In genomic region chr7:91293136-91293535, GRCh38 we compare ENCODE assay signal across 21 cellular contexts. TPM values are rescaled to one million over a fixed set of nuclear protein-coding genes. Genes with fewer than 3 reads are reported as not detected.
"Had no signal": no experiment of that assay in that cellular context is flagged by ENCODE, and none has a peak within 500 bp of the region (broad histone marks: within the 10 kb centered on the region; RNA-seq: fewer than 3 reads in every experiment).

No MANE protein-coding gene starts in this region.

- H3K4me3 Mint-ChIP-seq: activated CD8-positive, alpha-beta T cell treated with anti-CD3 and anti-CD28 coated beads, Interleukin-2, amount 10 ng/mL, durations not matched to agents 7 days and 5 days; activated naive CD4-positive, alpha-beta T cell treated with anti-CD3 and anti-CD28 coated beads, Interleukin-2, amount 50 U/mL, for 24 hours; activated T-helper 1 cell treated with anti-CD3 and anti-CD28 coated beads, Interleukin-12 subunit alpha, Interleukin-12 subunit beta, Interleukin-2, Interleukin-4 antibody, amounts not matched to agents 30 ng/mL and 10 ng/mL and 1 ng/mL, durations not matched to agents 14 hours and 24 hours and 36 hours; naive thymus-derived CD8-positive, alpha-beta T cell; stimulated activated naive B cell treated with anti-CD40 and anti-IgM and Interleukin-4, amounts not matched to agents 10 μg/mL and 1 μg/mL and 100 μg/mL, for 72 hours had no signal

- H3K4me3 ChIP-seq: body of pancreas, cardiac muscle cell, heart right ventricle, left lung, lung, transverse colon, uterus had no signal

- H3K27ac Mint-ChIP-seq: activated CD8-positive, alpha-beta T cell treated with anti-CD3 and anti-CD28 coated beads, Interleukin-2, amount 10 ng/mL, durations not matched to agents 7 days and 5 days; activated naive CD4-positive, alpha-beta T cell treated with anti-CD3 and anti-CD28 coated beads, Interleukin-2, amount 50 U/mL, for 24 hours; activated T-helper 1 cell treated with anti-CD3 and anti-CD28 coated beads, Interleukin-12 subunit alpha, Interleukin-12 subunit beta, Interleukin-2, Interleukin-4 antibody, amounts not matched to agents 30 ng/mL and 10 ng/mL and 1 ng/mL, durations not matched to agents 14 hours and 24 hours and 36 hours; naive thymus-derived CD8-positive, alpha-beta T cell; progenitor cell of endocrine pancreas; stimulated activated naive B cell treated with anti-CD40 and anti-IgM and Interleukin-4, amounts not matched to agents 10 μg/mL and 1 μg/mL and 100 μg/mL, for 72 hours had no signal

- H3K36me3 Mint-ChIP-seq: activated naive CD4-positive, alpha-beta T cell treated with anti-CD3 and anti-CD28 coated beads, Interleukin-2, amount 50 U/mL, for 24 hours; naive thymus-derived CD8-positive, alpha-beta T cell; stimulated activated naive B cell treated with anti-CD40 and anti-IgM and Interleukin-4, amounts not matched to agents 10 μg/mL and 1 μg/mL and 100 μg/mL, for 72 hours had no signal

- H3K27ac ChIP-seq: cardiac muscle cell, heart right ventricle, left lung, transverse colon, uterus had no signal

- H3K9me3 Mint-ChIP-seq: activated naive CD4-positive, alpha-beta T cell treated with anti-CD3 and anti-CD28 coated beads, Interleukin-2, amount 50 U/mL, for 24 hours; activated T-helper 1 cell treated with anti-CD3 and anti-CD28 coated beads, Interleukin-12 subunit alpha, Interleukin-12 subunit beta, Interleukin-2, Interleukin-4 antibody, amounts not matched to agents 30 ng/mL and 10 ng/mL and 1 ng/mL, durations not matched to agents 14 hours and 24 hours and 36 hours; naive thymus-derived CD8-positive, alpha-beta T cell; stimulated activated naive B cell treated with anti-CD40 and anti-IgM and Interleukin-4, amounts not matched to agents 10 μg/mL and 1 μg/mL and 100 μg/mL, for 72 hours had no signal

- H3K27me3 Mint-ChIP-seq: progenitor cell of endocrine pancreas had no signal

- H3K4me1 Mint-ChIP-seq: activated naive CD4-positive, alpha-beta T cell treated with anti-CD3 and anti-CD28 coated beads, Interleukin-2, amount 50 U/mL, for 24 hours; naive thymus-derived CD8-positive, alpha-beta T cell; stimulated activated naive B cell treated with anti-CD40 and anti-IgM and Interleukin-4, amounts not matched to agents 10 μg/mL and 1 μg/mL and 100 μg/mL, for 72 hours had no signal

- ATAC-seq: activated CD8-positive, alpha-beta T cell treated with anti-CD3 and anti-CD28 coated beads, Interleukin-2, amount 10 ng/mL, durations not matched to agents 7 days and 5 days; body of pancreas; heart right ventricle; naive thymus-derived CD8-positive, alpha-beta T cell; stimulated activated naive B cell treated with anti-CD40 and anti-IgM and Interleukin-4, amounts not matched to agents 10 μg/mL and 1 μg/mL and 100 μg/mL, for 72 hours had no signal

- DNase-seq: activated CD4-positive, alpha-beta T cell treated with anti-CD3 and anti-CD28 coated beads for 1 hour; activated CD4-positive, alpha-beta T cell treated with anti-CD3 and anti-CD28 coated beads, Interleukin-2, amount 50 U/mL, for 1 hour; activated CD8-positive, alpha-beta T cell treated with anti-CD3 and anti-CD28 coated beads, Interleukin-2, amount 10 ng/mL, durations not matched to agents 7 days and 5 days; activated gamma-delta T cell; anterior cingulate cortex; body of pancreas; cortex of kidney; foreskin fibroblast; heart right ventricle; left lung; naive thymus-derived CD8-positive, alpha-beta T cell; stimulated activated CD4-positive, alpha-beta T cell treated with anti-CD3 and anti-CD28 coated beads, Interleukin-2, amount 100 ng/mL, for 48 hours; stimulated activated CD8-positive, alpha-beta memory T cell treated with anti-CD3 and anti-CD28 coated beads, Interleukin-4, amount 100 ng/mL, for 48 hours; stimulated activated naive B cell treated with anti-CD40 and anti-IgM and Interleukin-4, amounts not matched to agents 10 μg/mL and 1 μg/mL and 100 μg/mL, for 72 hours; transverse colon; uterus had no signal

- H3K9me3 ChIP-seq: body of pancreas, heart right ventricle, left lung, transverse colon, uterus had no signal

- H3K4me1 ChIP-seq: heart right ventricle, left lung, transverse colon, uterus had no signal

- H3K27me3 ChIP-seq: cardiac muscle cell, heart right ventricle, left lung, transverse colon, uterus had no signal

- H3K36me3 ChIP-seq: cardiac muscle cell, heart right ventricle, left lung, transverse colon, uterus had no signal

RNA-seq across cellular contexts. Expression of gene FZD1, which starts 28.9 kb away (rescaled TPM):
- total RNA-seq: naive thymus-derived CD8-positive, alpha-beta T cell had no signal
